Comparison of ENCODE assay signal across 8 cellular contexts in genomic region chr11:116927163-116927772, GRCh38.
A peak's percentile ranks its signal among the peaks of the same experiment; 100 is the strongest.
DNase-seq lines count a peak whose midpoint lies in the region; ATAC-seq and TF ChIP-seq lines count a peak whose summit lies in the region.

No MANE protein-coding gene starts in this region.

- POLR2A ChIA-PET in activated CD8-positive, alpha-beta T cell treated with anti-CD3 and anti-CD28 coated beads, Interleukin-2, amount 10 ng/mL, durations not matched to agents 7 days and 5 days (lab: Charles Lee) = no interaction called here

- H3K27ac ChIP-seq in 22Rv1 = no peak overlapping the region

- H3K9me3 Mint-ChIP-seq in HFFc6 (no peaks in the 10 kb centered on the region), glutamatergic neuron (ENCODE audit: unreplicated experiment) (no peaks in the 10 kb centered on the region)
- H3K9me3 Mint-ChIP-seq in activated CD8-positive, alpha-beta T cell treated with anti-CD3 and anti-CD28 coated beads, Interleukin-2, amount 10 ng/mL, durations not matched to agents 7 days and 5 days (ENCODE audit: insufficient read depth) = no peaks in the 10 kb centered on the region

- TF ChIP-seq POLR2A in GM18505 (IDR thresholded peaks at IDR 0.05; ENCODE audit: borderline replicate concordance, extremely low read depth, insufficient read depth, insufficient read length) = no peak

- H3K4me3 Mint-ChIP-seq in HFFc6 (no peak overlapping the region), glutamatergic neuron (ENCODE audit: unreplicated experiment) (no peak overlapping the region)
- H3K4me3 Mint-ChIP-seq in activated CD8-positive, alpha-beta T cell treated with anti-CD3 and anti-CD28 coated beads, Interleukin-2, amount 10 ng/mL, durations not matched to agents 7 days and 5 days = peak overlapping the region; percentile 48

- ATAC-seq in activated CD8-positive, alpha-beta T cell treated with anti-CD3 and anti-CD28 coated beads, Interleukin-2, amount 10 ng/mL, durations not matched to agents 7 days and 5 days = peak; percentile 28
- ATAC-seq in GM18505 (IDR thresholded peaks at IDR 0.05; ENCODE audit: unreplicated experiment) (no peak), Right ventricle myocardium superior (ENCODE audit: poor library complexity) (no peak), HG02938 (IDR thresholded peaks at IDR 0.05; ENCODE audit: unreplicated experiment) (no peak)

- H3K27ac Mint-ChIP-seq in HFFc6 (no peak overlapping the region), glutamatergic neuron (ENCODE audit: unreplicated experiment) (no peak overlapping the region)
- peak overlapping the region; percentile 73 for H3K27ac Mint-ChIP-seq in activated CD8-positive, alpha-beta T cell treated with anti-CD3 and anti-CD28 coated beads, Interleukin-2, amount 10 ng/mL, durations not matched to agents 7 days and 5 days

- H3K36me3 Mint-ChIP-seq in HFFc6 (ENCODE audit: low read depth) (no peaks in the 10 kb centered on the region; the same call in 1 of the 2 replicates), glutamatergic neuron (ENCODE audit: unreplicated experiment) (no peaks in the 10 kb centered on the region)
- peaks cover 21% of the 10 kb centered on the region for H3K36me3 Mint-ChIP-seq in activated CD8-positive, alpha-beta T cell treated with anti-CD3 and anti-CD28 coated beads, Interleukin-2, amount 10 ng/mL, durations not matched to agents 7 days and 5 days (ENCODE audit: low read depth)

- peak; percentile 17 for TF ChIP-seq CTCF in 22Rv1 (IDR thresholded peaks at IDR 0.05)
- TF ChIP-seq CTCF in HFFc6 (IDR thresholded peaks at IDR 0.05) = peak; percentile 72
- peak; percentile 68 for TF ChIP-seq CTCF in glutamatergic neuron (IDR thresholded peaks at IDR 0.05; ENCODE audit: partially characterized antibody, unreplicated experiment)

- CTCF ChIA-PET in activated CD8-positive, alpha-beta T cell treated with anti-CD3 and anti-CD28 coated beads, Interleukin-2, amount 10 ng/mL, durations not matched to agents 7 days and 5 days (lab: Charles Lee) = interaction anchor here (0.6 to 2.8 kb wide), 16 partner anchors 8 to 179 kb away, joined by 3 to 19 read pairs (median 3); no protein-coding TSS in a partner anchor

- H3K4me1 Mint-ChIP-seq in HFFc6 (ENCODE audit: low read depth) = peaks cover 30% of the 10 kb centered on the region
- H3K4me1 Mint-ChIP-seq in activated CD8-positive, alpha-beta T cell treated with anti-CD3 and anti-CD28 coated beads, Interleukin-2, amount 10 ng/mL, durations not matched to agents 7 days and 5 days (ENCODE audit: low read depth) = peaks cover 81% of the 10 kb centered on the region
- H3K4me1 Mint-ChIP-seq in glutamatergic neuron (ENCODE audit: low read depth, unreplicated experiment) = peaks cover 2% of the 10 kb centered on the region

- intact Hi-C loops in Right ventricle myocardium superior (cut with DNase I) = no loop called here

- DNase-seq in HFFc6 = no peak
- peak; percentile 66 for DNase-seq in activated CD8-positive, alpha-beta T cell treated with anti-CD3 and anti-CD28 coated beads, Interleukin-2, amount 10 ng/mL, durations not matched to agents 7 days and 5 days
- peak; percentile 22 for DNase-seq in glutamatergic neuron
- no peak for DNase-seq in Right ventricle myocardium superior
- DNase-seq in ureter (ENCODE audit: low spot score) = no peak

- H3K27me3 Mint-ChIP-seq in HFFc6 (ENCODE audit: insufficient read depth) (peaks cover 1% of the 10 kb centered on the region; the same call in 1 of the 2 replicates), glutamatergic neuron (ENCODE audit: unreplicated experiment) (peaks cover 3% of the 10 kb centered on the region)
- no peaks in the 10 kb centered on the region for H3K27me3 Mint-ChIP-seq in activated CD8-positive, alpha-beta T cell treated with anti-CD3 and anti-CD28 coated beads, Interleukin-2, amount 10 ng/mL, durations not matched to agents 7 days and 5 days (ENCODE audit: low read depth)

Comparison
In these comparisons a context has a peak if more than half of its experiments do, and no peak if none do; other contexts are left out.
1. CTCF ChIP-seq: peak in every context shown above with its lines; median percentile 72 in HFFc6; 68 in glutamatergic neuron; 17 in 22Rv1.
2. DNase-seq: peak in activated CD8-positive, alpha-beta T cell treated with anti-CD3 and anti-CD28 coated beads, Interleukin-2, amount 10 ng/mL, durations not matched to agents 7 days and 5 days (single experiment) and glutamatergic neuron (single experiment); none in HFFc6 (single experiment), Right ventricle myocardium superior (single experiment) and ureter (single experiment).